ENCODE assay signal across 17 cellular contexts in the genomic region with DNA sequence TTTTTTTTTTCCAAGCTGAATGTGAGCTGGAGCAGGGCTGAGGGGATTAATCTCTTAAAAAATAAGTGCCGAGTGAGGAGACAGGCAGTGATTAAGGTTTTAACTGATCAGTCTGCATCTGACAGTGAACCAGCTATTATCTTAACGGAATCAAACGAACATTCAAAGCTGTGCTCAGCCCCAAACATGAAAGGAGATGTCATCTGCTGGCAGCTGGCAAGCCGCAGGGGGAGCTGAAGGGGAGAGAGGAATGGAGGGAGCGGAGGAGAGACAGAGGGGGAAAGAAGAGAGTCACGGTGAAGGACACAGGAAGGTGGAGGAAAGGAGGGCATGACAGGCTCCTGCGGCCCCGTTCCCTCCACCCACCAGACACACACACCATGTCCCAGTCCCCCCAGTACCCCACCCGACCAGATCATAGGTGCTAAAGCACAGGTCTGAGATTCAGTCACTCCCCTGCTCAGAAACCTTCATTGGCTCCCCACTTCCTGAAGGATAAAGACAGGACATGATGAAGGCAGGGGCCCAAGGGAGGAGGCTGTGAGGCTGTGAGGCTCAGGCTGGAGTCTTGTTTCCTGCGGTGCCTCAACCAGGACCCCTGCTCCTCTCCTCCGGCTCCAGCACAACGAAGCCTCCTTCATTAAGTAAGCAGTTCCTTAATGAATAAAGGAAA.
A peak's percentile ranks its signal among the peaks of the same experiment; 100 is the strongest.
DNase-seq lines count a peak whose midpoint lies in the region; ATAC-seq, FAIRE-seq and TF ChIP-seq lines count a peak whose summit lies in the region.
"Had no signal": no experiment of that assay in that cellular context is flagged by ENCODE, and none has a peak within 500 bp of the region (broad histone marks: within the 10 kb centered on the region; RNA-seq: fewer than 3 reads in every experiment).

No MANE protein-coding gene starts in this region.

- H3K4me3 ChIP-seq in WERI-Rb-1 (ENCODE audit: low read depth, low read length) (no peak overlapping the region), mucosa of descending colon (no peak overlapping the region)
- H3K4me3 ChIP-seq: MG63, right lobe of liver had no signal

- FAIRE-seq in D721Med (lab: Jason Lieb, UNC) = no peak

- no peaks in the 10 kb centered on the region for H3K27me3 ChIP-seq in WERI-Rb-1 (ENCODE audit: insufficient read depth, low read depth, severe bottlenecking)
- H3K27me3 ChIP-seq: MG63, right lobe of liver had no signal

- H3K27ac Mint-ChIP-seq in naive thymus-derived CD8-positive, alpha-beta T cell = peak overlapping the region in 3 of 10 donors; percentile 24 to 60 (median 38)
- H3K27ac Mint-ChIP-seq: dendritic cell treated with granulocyte-macrophage colony-stimulating factor and Interleukin-4, amounts not matched to agents 40 ng/mL and 50 ng/mL, for 4 days had no signal

- H3K27ac ChIP-seq in WERI-Rb-1 = peak overlapping the region; percentile 69
- H3K27ac ChIP-seq: right lobe of liver had no signal

- POLR2A ChIA-PET in naive thymus-derived CD8-positive, alpha-beta T cell (lab: Charles Lee) = interaction anchor here (0.8 kb wide), 1 partner anchor 13 kb away, joined by 3 read pairs; no protein-coding TSS in a partner anchor

- H3K4me3 Mint-ChIP-seq in naive thymus-derived CD8-positive, alpha-beta T cell = peak overlapping the region in 1 of 10 donors; percentile 29
- H3K4me3 Mint-ChIP-seq: dendritic cell treated with granulocyte-macrophage colony-stimulating factor and Interleukin-4, amounts not matched to agents 40 ng/mL and 50 ng/mL, for 4 days had no signal

- peaks cover 6% of the 10 kb centered on the region for H3K9me3 ChIP-seq in WERI-Rb-1 (ENCODE audit: severe bottlenecking)
- H3K9me3 ChIP-seq in mucosa of descending colon = peaks cover 2% of the 10 kb centered on the region
- H3K9me3 ChIP-seq: MG63, right lobe of liver had no signal

- H3K4me1 Mint-ChIP-seq in naive thymus-derived CD8-positive, alpha-beta T cell = peaks cover 3 to 12% (median 9%) of the 10 kb centered on the region in 4 donors

- no peaks in the 10 kb centered on the region for H3K4me1 ChIP-seq in mucosa of descending colon (ENCODE audit: low read depth)
- H3K4me1 ChIP-seq: right lobe of liver had no signal

- peaks cover 36 to 79% (median 64%) of the 10 kb centered on the region in 5 donors for H3K27me3 Mint-ChIP-seq in naive thymus-derived CD8-positive, alpha-beta T cell

- H3K36me3 Mint-ChIP-seq in naive thymus-derived CD8-positive, alpha-beta T cell = peaks cover 0 to 6% (median 0%) of the 10 kb centered on the region in 3 donors

- peaks cover 0 to 10% (median 0%) of the 10 kb centered on the region in 9 donors for H3K9me3 Mint-ChIP-seq in naive thymus-derived CD8-positive, alpha-beta T cell
- H3K9me3 Mint-ChIP-seq: dendritic cell treated with granulocyte-macrophage colony-stimulating factor and Interleukin-4, amounts not matched to agents 40 ng/mL and 50 ng/mL, for 4 days had no signal

- no peak for TF ChIP-seq CTCF in D721Med (IDR thresholded peaks at IDR 0.05; ENCODE audit: insufficient read depth, missing control alignments)
- 0 out of 2 replicates have a peak, but pooled peaks have one; percentile 9 for TF ChIP-seq CTCF in WERI-Rb-1 (IDR thresholded peaks at IDR 0.05; ENCODE audit: low read depth, low read length)
- TF ChIP-seq CTCF in mucosa of descending colon (IDR thresholded peaks at IDR 0.05) = no peak

- peak; percentile 58 to 75 for ATAC-seq in naive thymus-derived CD8-positive, alpha-beta T cell
- no peak for ATAC-seq in HG02798 (IDR thresholded peaks at IDR 0.05; ENCODE audit: poor library complexity, unreplicated experiment)
- ATAC-seq in HG03342 (IDR thresholded peaks at IDR 0.05; ENCODE audit: unreplicated experiment) = no peak
- no peak for ATAC-seq in mucosa of descending colon
- ATAC-seq: right lobe of liver had no signal

- intact Hi-C loops in mucosa of descending colon (cut with DNase I, micrococcal nuclease) = no loop called here

- DNase-seq in D721Med (ENCODE audit: insufficient read length, low spot score) = peak; percentile 63
- peak; percentile 49 for DNase-seq in NCI-H1694 (lab: John Stamatoyannopoulos, UW)
- DNase-seq in WERI-Rb-1 = peak; percentile 92
- DNase-seq in naive thymus-derived CD8-positive, alpha-beta T cell = peak in 1 of 10 donors; percentile 6
- no peak for DNase-seq in AML-193 (lab: John Stamatoyannopoulos, UW)
- DNase-seq in mucosa of descending colon = no peak
- DNase-seq: activated CD8-positive, alpha-beta memory T cell treated with anti-CD3 and anti-CD28 coated beads, Interleukin-2, amount 50 U/mL, for 48 hours; erythroblast; HCEC 1CT; islet precursor cell; MG63; occipital lobe; right lobe of liver; SIG-M5 had no signal

- H3K36me3 ChIP-seq in WERI-Rb-1 = no peaks in the 10 kb centered on the region
- H3K36me3 ChIP-seq in mucosa of descending colon (ENCODE audit: low read depth) = no peaks in the 10 kb centered on the region
- H3K36me3 ChIP-seq: MG63, right lobe of liver had no signal

Comparison
In these comparisons a context has a peak if more than half of its experiments do, and no peak if none do; other contexts are left out.
1. DNase-seq: peak in D721Med (single experiment), NCI-H1694 (single experiment) and WERI-Rb-1 (single experiment); none in AML-193 (0 of 2) and mucosa of descending colon (0 of 3).
2. ATAC-seq: peak in naive thymus-derived CD8-positive, alpha-beta T cell (2 of 2); none in HG02798 (single experiment), HG03342 (single experiment) and mucosa of descending colon (single experiment).